8 cellular contexts compared by ENCODE assay signal in the genomic region with DNA sequence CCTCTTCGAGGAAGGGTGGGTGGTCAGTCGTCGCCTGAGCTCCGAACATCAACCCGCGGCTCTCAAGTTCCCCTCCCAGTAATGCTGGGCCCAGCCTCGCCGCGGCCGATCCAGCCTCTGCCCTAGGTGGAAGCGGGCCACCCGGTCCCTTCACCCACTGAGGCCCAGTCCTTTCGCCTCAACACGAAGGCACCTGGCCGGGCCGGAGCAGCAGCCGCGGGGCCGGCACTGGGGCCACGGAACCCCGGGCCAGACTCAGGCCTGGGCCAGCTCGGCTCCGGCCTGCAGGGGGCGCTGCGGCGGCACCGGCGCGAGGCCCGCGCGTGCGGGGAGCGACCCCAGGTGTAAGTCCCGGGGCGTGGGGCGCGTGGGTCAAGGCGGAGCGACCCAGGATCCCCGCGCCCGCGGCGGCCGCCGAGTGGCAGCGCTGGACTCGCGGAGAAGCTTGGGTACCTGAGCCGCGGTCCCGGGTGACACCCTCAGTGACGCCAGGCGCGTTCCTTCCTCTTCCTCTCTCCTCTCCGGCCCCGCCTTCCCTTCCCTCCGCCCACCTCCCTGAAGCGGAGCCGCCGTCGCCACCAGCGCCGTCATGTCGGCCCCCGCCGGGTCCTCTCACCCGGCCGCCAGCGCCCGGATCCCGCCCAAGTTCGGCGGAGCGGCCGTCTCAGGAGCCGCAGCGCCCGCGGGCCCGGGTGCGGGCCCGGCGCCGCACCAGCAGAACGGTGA. TPM values are rescaled to one million over a fixed set of nuclear protein-coding genes. Genes with fewer than 3 reads are reported as not detected.
DNase-seq lines count a peak whose midpoint lies in the region; ATAC-seq and TF ChIP-seq lines count a peak whose summit lies in the region.

A gene (plus strand): TSS at position 535 of the 726 bp plus-strand sequence. CDS start 55 bp downstream, at position 590.

- H3K9me3 ChIP-seq in colonic mucosa = no peaks in the 10 kb centered on the region
- no peaks in the 10 kb centered on the region for H3K9me3 ChIP-seq in left lung

- H3K27me3 ChIP-seq in colonic mucosa (no peaks in the 10 kb centered on the region), left lung (no peaks in the 10 kb centered on the region)

- peak; percentile 88 for TF ChIP-seq CTCF in colonic mucosa (IDR thresholded peaks at IDR 0.05)
- TF ChIP-seq CTCF in left lung (IDR thresholded peaks at IDR 0.05) = peak; percentile 90 to 94

- H3K4me1 ChIP-seq in colonic mucosa (no peaks in the 10 kb centered on the region), left lung (peaks cover 20 to 34% of the 10 kb centered on the region in 2 donors)

- peak; percentile 90 for DNase-seq in AG20443 (ENCODE audit: low spot score)
- DNase-seq in NCI-H446 (lab: John Stamatoyannopoulos, UW) = peak; percentile 42 to 75
- DNase-seq in activated CD4-positive, alpha-beta T cell treated with anti-CD3 and anti-CD28 coated beads for 48 hours = peak; percentile 91
- DNase-seq in colonic mucosa = peak; percentile 89
- peak; percentile 95 to 98 for DNase-seq in left lung
- peak; percentile 88 for DNase-seq in stimulated activated CD4-positive, alpha-beta T cell treated with anti-CD3 and anti-CD28 coated beads, Interleukin-4, amount 100 ng/mL, for 1 hour

- H3K4me3 ChIP-seq in colonic mucosa = peak within 1 kb of the TSS; percentile 80
- H3K4me3 ChIP-seq in left lung = peak within 1 kb of the TSS; percentile 82 to 84

- peak within 1 kb of the TSS; percentile 84 to 91 for H3K9ac ChIP-seq in colonic mucosa (ENCODE audit: low read depth in 2 of 2, low read length in 2 of 2)

- H3K36me3 ChIP-seq in colonic mucosa = no peaks in the 10 kb centered on the region
- no peaks in the 10 kb centered on the region for H3K36me3 ChIP-seq in left lung

- peak; percentile 93 for ATAC-seq in GM19023 (IDR thresholded peaks at IDR 0.05; ENCODE audit: unreplicated experiment)
- ATAC-seq in HG03196 (IDR thresholded peaks at IDR 0.05; ENCODE audit: unreplicated experiment) = peak; percentile 93
- peak; percentile 95 for ATAC-seq in left lung

- H3K27ac ChIP-seq in colonic mucosa (peak within 1 kb of the TSS; percentile 92), left lung (peak within 1 kb of the TSS; percentile 94 to 97)

- intact Hi-C loops in colonic mucosa (cut with DNase I) (loop anchor here (5.0 to 10.0 kb wide), 3 partner anchors 121 to 384 kb away; a partner anchor contains a TSS), left lung (cut with DNase I) (loop anchor here in 1 of 2 donors (10.0 kb wide), 1 partner anchor 271 kb away; a partner anchor contains a TSS)

RNA-seq across cellular contexts. Expression of the gene that starts here (rescaled TPM):
- total RNA-seq in colonic mucosa = 10 to 100 TPM; 26.5 to 39.5 TPM
- total RNA-seq in left lung = 10 to 100 TPM; 27.0 to 28.2 TPM

Comparison
In these comparisons a context has a peak if more than half of its experiments do, and no peak if none do; other contexts are left out.
1. Peak in every context shown above with its lines: DNase-seq, ATAC-seq, H3K4me3 ChIP-seq and H3K27ac ChIP-seq.